Comparison of ENCODE assay signal across 8 cellular contexts in genomic region chr3:146160964-146161724, GRCh38. TPM values are rescaled to one million over a fixed set of nuclear protein-coding genes. Genes with fewer than 3 reads are reported as not detected.
DNase-seq lines count a peak whose midpoint lies in the region; ATAC-seq and TF ChIP-seq lines count a peak whose summit lies in the region.

Gene PLOD2 (minus strand): TSS chr3:146161184. CDS start chr3:146160989, 195 bp downstream.

- peak within 1 kb of the TSS; percentile 92 for H3K4me2 ChIP-seq in skeletal muscle satellite cell (ENCODE audit: low read length)

- DNase-seq in DMS 273 treated with DMSO at 0.1 percent for 48 hours (lab: John Stamatoyannopoulos, UW): peak; percentile 64
- DNase-seq in HT-29 (ENCODE audit: low spot score): peak; percentile 88
- DNase-seq in SK-N-MC (ENCODE audit: low read depth, low spot score): no peak
- peak; percentile 94 for DNase-seq in choroid plexus epithelial cell (ENCODE audit: low read depth)
- DNase-seq in islet precursor cell: peak; percentile 97
- no peak for DNase-seq in activated effector memory CD4-positive, alpha-beta T cell treated with Interleukin-2 at 50 U/mL for 16 hours

- ATAC-seq in GM19452 (IDR thresholded peaks at IDR 0.05; ENCODE audit: unreplicated experiment): peak; percentile 57

- H3K4me3 ChIP-seq in SK-N-MC (peak within 1 kb of the TSS; percentile 92), choroid plexus epithelial cell (ENCODE audit: low read depth, low read length) (peak within 1 kb of the TSS; percentile 84), skeletal muscle satellite cell (ENCODE audit: low read length) (peak within 1 kb of the TSS; percentile 94)

- peak within 1 kb of the TSS; percentile 77 for H3K27ac ChIP-seq in SK-N-MC

- no peaks in the 10 kb centered on the region for H3K9me3 ChIP-seq in SK-N-MC (ENCODE audit: low read depth, low read length)
- H3K9me3 ChIP-seq in skeletal muscle satellite cell (replicated peaks; ENCODE audit: low read length): no peaks in the 10 kb centered on the region

- H3K9ac ChIP-seq in SK-N-MC (ENCODE audit: insufficient read length): peak within 1 kb of the TSS; percentile 88
- peak within 1 kb of the TSS; percentile 87 for H3K9ac ChIP-seq in skeletal muscle satellite cell (ENCODE audit: low read depth, low read length)

- no peak for TF ChIP-seq CTCF in choroid plexus epithelial cell (conservative IDR thresholded peaks at IDR 0.05; ENCODE audit: low read depth, low read length)

- H3K36me3 ChIP-seq in SK-N-MC (ENCODE audit: insufficient read depth, low read length) (no peaks in the 10 kb centered on the region), skeletal muscle satellite cell (ENCODE audit: insufficient read depth, low read length) (peaks cover 3% of the 10 kb centered on the region)

- peaks cover 57% of the 10 kb centered on the region for H3K4me1 ChIP-seq in skeletal muscle satellite cell (ENCODE audit: control insufficient read depth, insufficient read depth, low read length)

- no peaks in the 10 kb centered on the region for H3K27me3 ChIP-seq in skeletal muscle satellite cell (ENCODE audit: control insufficient read depth, insufficient read depth, low read length)

RNA-seq across cellular contexts. Expression of gene PLOD2, which starts in this region (rescaled TPM):
- 9.9 and 10.1 TPM in 2 replicates for total RNA-seq in HT-29 (2014; rRNA removed; shearing (Covaris generic))
- total RNA-seq in skeletal muscle satellite cell (2012; rRNA removed): 367 and 428 TPM in 2 replicates

Comparison
In these comparisons a context has a peak if more than half of its experiments do, and no peak if none do; other contexts are left out.
1. DNase-seq: peak in DMS 273 treated with DMSO at 0.1 percent for 48 hours (single experiment), HT-29 (single experiment), choroid plexus epithelial cell (single experiment) and islet precursor cell (single experiment); none in SK-N-MC (single experiment) and activated effector memory CD4-positive, alpha-beta T cell treated with Interleukin-2 at 50 U/mL for 16 hours (single experiment).
2. Peak in every context shown above with its lines, with median percentiles within 50 percentile points of each other: H3K4me3 ChIP-seq.